ENCODE assay signal across 23 cellular contexts in the genomic region with DNA sequence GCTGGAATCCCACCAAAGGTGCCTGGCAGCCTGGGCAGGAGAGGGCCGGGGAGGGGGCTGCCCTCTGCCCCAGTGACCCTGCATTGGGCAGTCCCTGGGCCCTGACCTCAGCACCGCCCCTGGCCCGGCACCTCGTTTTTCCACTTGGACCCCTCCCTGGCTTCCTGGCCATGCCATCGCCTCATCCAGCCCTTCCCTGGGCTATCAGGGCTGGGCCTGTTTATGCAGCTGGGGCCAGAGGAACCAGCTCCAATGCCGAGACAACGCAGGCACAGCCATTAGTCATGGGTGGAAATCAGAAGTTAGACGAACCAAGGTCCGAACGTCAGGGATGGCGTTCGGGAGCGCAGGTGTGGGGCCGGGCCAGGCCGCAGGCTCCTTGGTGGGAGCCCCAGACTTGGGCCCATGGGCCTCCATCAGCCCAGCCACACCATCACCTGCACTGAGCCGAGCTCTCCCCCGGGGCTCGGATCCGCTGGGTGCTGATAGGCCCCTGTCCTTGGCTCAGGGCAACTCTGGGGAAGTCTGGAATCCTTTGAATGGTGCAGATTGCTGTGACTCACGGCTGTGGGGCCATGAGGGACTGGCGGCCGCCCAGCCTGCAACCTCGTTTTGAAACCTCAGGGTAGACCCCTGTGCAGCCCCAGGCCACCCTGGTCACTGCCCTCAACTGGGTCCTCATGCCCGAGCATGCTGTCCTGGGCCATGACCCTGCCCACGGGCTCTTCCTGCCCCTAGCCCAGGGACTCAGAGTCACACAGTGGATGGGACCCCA.
"Had no signal": no experiment of that assay in that cellular context is flagged by ENCODE, and none has a peak within 500 bp of the region (broad histone marks: within the 10 kb centered on the region; RNA-seq: fewer than 3 reads in every experiment).

No MANE protein-coding gene starts in this region.

- H3K9me3 Mint-ChIP-seq: activated naive CD4-positive, alpha-beta T cell treated with anti-CD3 and anti-CD28 coated beads, Interleukin-2, amount 50 U/mL, for 72 hours; activated T-helper 17 cell treated with anti-CD3 and anti-CD28 coated beads, Interleukin-2, amount 50 U/mL, for 72 hours had no signal

- H3K9me3 ChIP-seq: body of pancreas had no signal

- H3K4me1 Mint-ChIP-seq: activated T-helper 17 cell treated with anti-CD3 and anti-CD28 coated beads, Interleukin-2, amount 50 U/mL, for 72 hours; mesothelial cell of epicardium; naive thymus-derived CD4-positive, alpha-beta T cell had no signal

- H3K4me3 Mint-ChIP-seq: activated CD8-positive, alpha-beta T cell treated with anti-CD3 and anti-CD28 coated beads for 36 hours; activated T-cell treated with anti-CD3 and anti-CD28 coated beads, Interleukin-2, amount 50 U/mL, for 4 hours; activated T-helper 17 cell treated with anti-CD3 and anti-CD28 coated beads, Interleukin-2, amount 50 U/mL, for 72 hours; mesothelial cell of epicardium; naive thymus-derived CD4-positive, alpha-beta T cell; neural progenitor cell; T-helper 1 cell treated with Interleukin-12 subunit alpha and Interleukin-12 subunit beta and Interleukin-4 antibody, amounts not matched to agents 30 μg/mL and 1 μg/mL, for 36 hours had no signal

- H3K4me1 ChIP-seq: body of pancreas, neural progenitor cell, tibial nerve had no signal

- H3K27ac Mint-ChIP-seq: activated CD8-positive, alpha-beta T cell treated with anti-CD3 and anti-CD28 coated beads for 36 hours; activated naive CD4-positive, alpha-beta T cell treated with anti-CD3 and anti-CD28 coated beads, Interleukin-2, amount 50 U/mL, for 72 hours; activated T-helper 17 cell treated with anti-CD3 and anti-CD28 coated beads, Interleukin-2, amount 50 U/mL, for 72 hours; mesothelial cell of epicardium; naive thymus-derived CD4-positive, alpha-beta T cell; neural progenitor cell; progenitor cell of endocrine pancreas; T-helper 1 cell treated with Interleukin-12 subunit alpha and Interleukin-12 subunit beta and Interleukin-4 antibody, amounts not matched to agents 30 μg/mL and 1 μg/mL, for 36 hours had no signal

- H3K4me2 ChIP-seq: neural progenitor cell had no signal

- DNase-seq: activated CD4-positive, alpha-beta T cell treated with anti-CD3 and anti-CD28 coated beads for 1 hour; activated CD4-positive, alpha-beta T cell treated with anti-CD3 and anti-CD28 coated beads, Interleukin-2, amount 50 U/mL, for 1 hour; activated CD8-positive, alpha-beta T cell treated with anti-CD3 and anti-CD28 coated beads for 36 hours; activated gamma-delta T cell treated with Interleukin-2 at 50 U/mL for 16 hours; activated T-cell treated with anti-CD3 and anti-CD28 coated beads, Interleukin-2, amount 50 U/mL, for 4 hours; anterior cingulate cortex; body of pancreas; cerebellar nuclear complex; effector memory CD4-positive, alpha-beta T cell; naive thymus-derived CD4-positive, alpha-beta T cell; stimulated activated CD4-positive, alpha-beta T cell treated with anti-CD3 and anti-CD28 coated beads, Interleukin-2, amount 100 ng/mL, for 48 hours; stimulated activated naive CD4-positive, alpha-beta T cell treated with Interleukin-2 at 50 U/mL for 16 hours; SW 1271; T-helper 9 cell had no signal

- H3K36me3 Mint-ChIP-seq: activated naive CD4-positive, alpha-beta T cell treated with anti-CD3 and anti-CD28 coated beads, Interleukin-2, amount 50 U/mL, for 72 hours; mesothelial cell of epicardium; naive thymus-derived CD4-positive, alpha-beta T cell; neural progenitor cell had no signal

- H3K27me3 Mint-ChIP-seq: activated CD8-positive, alpha-beta T cell treated with anti-CD3 and anti-CD28 coated beads for 36 hours; activated T-helper 17 cell treated with anti-CD3 and anti-CD28 coated beads, Interleukin-2, amount 50 U/mL, for 72 hours had no signal

- H2AFZ ChIP-seq: neural progenitor cell had no signal

- H3K9ac ChIP-seq: neural progenitor cell had no signal

- H3K4me3 ChIP-seq: body of pancreas, coronary artery, dorsolateral prefrontal cortex, neural progenitor cell, tibial nerve had no signal

- H3K27me3 ChIP-seq: body of pancreas, neural progenitor cell, tibial nerve had no signal

- H3K27ac ChIP-seq: body of pancreas, coronary artery, dorsolateral prefrontal cortex, neural progenitor cell, tibial nerve had no signal

- H3K36me3 ChIP-seq: neural progenitor cell, tibial nerve had no signal

- ATAC-seq: activated CD8-positive, alpha-beta T cell treated with anti-CD3 and anti-CD28 coated beads for 36 hours; activated naive CD4-positive, alpha-beta T cell treated with anti-CD3 and anti-CD28 coated beads, Interleukin-2, amount 50 U/mL, for 72 hours; activated T-cell treated with anti-CD3 and anti-CD28 coated beads, Interleukin-2, amount 50 U/mL, for 4 hours; activated T-helper 17 cell treated with anti-CD3 and anti-CD28 coated beads, Interleukin-2, amount 50 U/mL, for 72 hours; body of pancreas; naive thymus-derived CD4-positive, alpha-beta T cell had no signal
